ENCODE assay signal across 23 cellular contexts in genomic region chr4:47750771-47751170, GRCh38.
"Had no signal": no experiment of that assay in that cellular context is flagged by ENCODE, and none has a peak within 500 bp of the region (broad histone marks: within the 10 kb centered on the region; RNA-seq: fewer than 3 reads in every experiment).

No MANE protein-coding gene starts in this region.

- H3K27me3 ChIP-seq: esophagus squamous epithelium, gastrocnemius medialis, hepatocyte, ovary, sigmoid colon, stomach, thyroid gland had no signal

- H3K27ac ChIP-seq: coronary artery, esophagus squamous epithelium, gastrocnemius medialis, hepatocyte, ovary, sigmoid colon, stomach, thyroid gland had no signal

- H3K4me3 ChIP-seq: coronary artery, esophagus squamous epithelium, gastrocnemius medialis, hepatocyte, lung, ovary, sigmoid colon, stomach, thyroid gland had no signal

- H3K36me3 ChIP-seq: esophagus squamous epithelium, gastrocnemius medialis, ovary, sigmoid colon, stomach, thyroid gland had no signal

- ATAC-seq: gastrocnemius medialis; left colon; stimulated activated effector memory CD8-positive, alpha-beta T cell treated with anti-CD3 and anti-CD28 coated beads, Interleukin-12 subunit alpha, Interleukin-12 subunit beta, amount 100 ng/mL, for 72 hours had no signal

- DNase-seq: dermis blood vessel endothelial cell; effector memory CD4-positive, alpha-beta T cell; erythroblast; esophagus squamous epithelium; foreskin fibroblast; gastrocnemius medialis; head of caudate nucleus; left colon; natural killer cell; occipital lobe; ovary; retina; sigmoid colon; stimulated activated CD4-positive, alpha-beta T cell treated with anti-CD3 and anti-CD28 coated beads, Interleukin-2, amount 100 ng/mL, for 24 hours; stimulated activated CD4-positive, alpha-beta T cell treated with anti-CD3 and anti-CD28 coated beads, Interleukin-4, amount 100 ng/mL, for 24 hours; stimulated activated naive CD4-positive, alpha-beta T cell treated with Interleukin-2 at 50 U/mL for 16 hours; stomach; thyroid gland; trophoblast cell had no signal

- H3K4me2 ChIP-seq: hepatocyte had no signal

- H3K4me1 ChIP-seq: esophagus squamous epithelium, gastrocnemius medialis, sigmoid colon, stomach, thyroid gland had no signal

- H3K9me3 ChIP-seq: esophagus squamous epithelium, gastrocnemius medialis, ovary, thyroid gland had no signal
